In the genomic region with DNA sequence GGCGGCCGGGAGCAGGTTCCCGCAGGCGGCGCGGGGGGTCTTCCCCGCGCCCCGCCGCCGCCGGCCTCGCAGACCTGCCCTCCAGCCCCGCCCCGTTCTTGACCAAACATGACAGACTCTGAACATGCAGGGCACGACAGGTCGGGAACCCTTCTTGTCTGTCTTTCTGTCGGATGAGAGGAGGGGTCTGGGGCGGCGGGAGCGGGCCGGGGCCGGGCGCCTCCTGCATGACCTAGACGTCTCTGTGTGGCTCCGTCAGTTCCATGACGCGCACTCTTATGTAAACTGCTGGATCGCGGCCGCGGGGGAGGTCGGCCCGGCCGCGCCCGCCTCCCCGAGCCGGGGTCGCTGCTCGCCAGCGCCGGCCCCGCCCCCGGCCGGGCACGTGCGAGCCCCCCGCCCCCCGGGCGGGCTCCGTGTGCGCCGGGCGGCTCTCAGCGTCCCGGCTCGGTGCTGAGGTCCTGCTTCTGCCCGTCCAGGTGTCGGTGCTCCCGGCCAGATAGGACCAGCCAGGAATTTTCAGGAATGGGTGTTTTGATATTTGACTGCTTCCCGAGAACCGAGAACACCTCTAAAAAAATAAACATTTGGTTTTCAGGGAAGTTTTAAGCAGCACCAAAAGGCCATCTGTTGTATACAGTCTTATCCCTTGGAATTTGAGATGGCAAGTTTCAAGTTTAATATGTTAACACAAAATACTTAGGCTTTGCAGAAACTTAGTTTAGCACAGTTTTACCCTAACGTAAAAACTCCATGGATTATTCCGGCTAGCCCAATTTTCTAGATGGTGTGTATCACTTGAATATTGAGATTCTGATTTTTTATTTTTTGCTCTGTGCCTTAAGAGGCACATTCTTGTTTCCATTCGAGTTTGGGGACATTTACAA, we compare ENCODE assay signal across 8 cellular contexts. TPM values are rescaled to one million over a fixed set of nuclear protein-coding genes. Genes with fewer than 3 reads are reported as not detected.
DNase-seq lines count a peak whose midpoint lies in the region; ATAC-seq and TF ChIP-seq lines count a peak whose summit lies in the region.

No MANE protein-coding gene starts in this region.

- H3K36me3 ChIP-seq in HUES48 (ENCODE audit: control insufficient read depth, insufficient read depth, low read length) (no peaks in the 10 kb centered on the region), OCI-LY7 (ENCODE audit: insufficient read depth, low read length) (no peaks in the 10 kb centered on the region)

- peak overlapping the region; percentile 99 for H3K9ac ChIP-seq in HUES48 (ENCODE audit: low read depth, low read length)

- DNase-seq in Caki2 (ENCODE audit: low read depth) (peak; percentile 80), OCI-LY7 (ENCODE audit: low spot score) (peak; percentile 89), activated T-cell treated with anti-CD3 and anti-CD28 coated beads for 4 hours (peak; percentile 74), epithelial cell of prostate (ENCODE audit: low read depth, low spot score) (no peak), mucosa of gallbladder (ENCODE audit: low spot score) (peak; percentile 90)
- peak; percentile 74 for DNase-seq in stimulated activated CD8-positive, alpha-beta memory T cell treated with anti-CD3 and anti-CD28 coated beads, Interleukin-4, amount 100 ng/mL, for 24 hours (ENCODE audit: low read depth)

- H3K9me3 ChIP-seq in HUES48 (ENCODE audit: control insufficient read depth, insufficient read depth, low read length) (no peaks in the 10 kb centered on the region), OCI-LY7 (ENCODE audit: low read length) (no peaks in the 10 kb centered on the region; the same call in 1 of the 2 replicates)

- peak; percentile 42 for ATAC-seq in GM21423 (IDR thresholded peaks at IDR 0.05; ENCODE audit: unreplicated experiment)

- no TSS peak for BruUV-seq in OCI-LY7 (replicated peaks; lab: Mats Ljungman, UMichigan)

- H4K20me1 ChIP-seq in OCI-LY7 (ENCODE audit: insufficient read depth, low read length), result no peaks in the 10 kb centered on the region

- peaks cover 15% of the 10 kb centered on the region; the same call in 1 of the 2 replicates for H3K4me1 ChIP-seq in HUES48 (ENCODE audit: control insufficient read depth, insufficient read depth, low read length)
- H3K4me1 ChIP-seq in OCI-LY7 (ENCODE audit: insufficient read depth, low read length, poor library complexity, severe bottlenecking), result peaks cover 12% of the 10 kb centered on the region

- peak overlapping the region; percentile 94 for H3K4me2 ChIP-seq in OCI-LY7 (ENCODE audit: low read length)

- peak overlapping the region; percentile 92 for H2AFZ ChIP-seq in OCI-LY7 (ENCODE audit: low read length)

- H3K27ac ChIP-seq in HUES48 (ENCODE audit: low read depth, low read length), result peak overlapping the region; percentile 99
- H3K27ac ChIP-seq in OCI-LY7 (ENCODE audit: low read depth, low read length, poor library complexity, severe bottlenecking), result peak overlapping the region; percentile 97
- H3K27ac ChIP-seq in epithelial cell of prostate, result peak overlapping the region; percentile 89

- H3K9me2 ChIP-seq in OCI-LY7 (ENCODE audit: insufficient read depth, low read length), result no peaks in the 10 kb centered on the region

- intact Hi-C loops in OCI-LY7 (cut with micrococcal nuclease; ENCODE audit: unreplicated experiment), result loop anchor here (1.0 to 5.0 kb wide), 6 partner anchors 17 to 394 kb away; partner anchors contain the start of genes ANAPC1 and POLR1B

- peak overlapping the region; percentile 94 for H3K4me3 ChIP-seq in HUES48 (ENCODE audit: low read depth, low read length)
- H3K4me3 ChIP-seq in OCI-LY7 (ENCODE audit: low read depth, low read length, poor library complexity, severe bottlenecking), result peak overlapping the region; percentile 97

- TF ChIP-seq CTCF in OCI-LY7 (conservative IDR thresholded peaks at IDR 0.05; ENCODE audit: low read length), result no peak

- CTCF ChIA-PET in OCI-LY7 (lab: Charles Lee; ENCODE audit: unreplicated experiment), result no interaction called here

- POLR2A ChIA-PET in OCI-LY7 (lab: Charles Lee), result no interaction called here

- in situ Hi-C loops in Caki2 (cut with HindIII; ENCODE audit: low pct_unique_long_range_greater_than_20kb, low sequenced_read_pairs), result no loop called here

- H3K79me2 ChIP-seq in OCI-LY7 (ENCODE audit: insufficient read depth, low read depth, low read length), result peaks cover 18% of the 10 kb centered on the region

- no peaks in the 10 kb centered on the region for H3K27me3 ChIP-seq in HUES48 (ENCODE audit: control insufficient read depth, insufficient read depth, low read length)

RNA-seq across cellular contexts. Expression of gene ZC3H6, which starts 0.7 kb away (rescaled TPM):
- total RNA-seq in Caki2 (2014; rRNA removed; shearing (Covaris generic); ENCODE audit: low replicate concordance), result 0.70 and 8.6 TPM in 2 replicates
- total RNA-seq in OCI-LY7 (2014; rRNA removed; shearing (Covaris generic)), result 4.3 and 5.4 TPM in 2 replicates
- total RNA-seq in OCI-LY7 (2022) (16.5 and 17.3 TPM in 2 replicates), mucosa of gallbladder (11.3 TPM)

RNA-seq across cellular contexts. Expression of gene ZC3H8, which starts 21.3 kb away (rescaled TPM):
- 4.0 and 6.3 TPM in 2 replicates for total RNA-seq in Caki2 (2014; rRNA removed; shearing (Covaris generic); ENCODE audit: low replicate concordance)
- total RNA-seq in OCI-LY7 (2014; rRNA removed; shearing (Covaris generic)), result 12.3 and 15.0 TPM in 2 replicates
- total RNA-seq in OCI-LY7 (2022) (22.8 and 23.8 TPM in 2 replicates), mucosa of gallbladder (5.6 TPM)
